Comparison of ENCODE assay signal across 12 cellular contexts in genomic region chr1:246690100-246690499, GRCh38. TPM values are rescaled to one million over a fixed set of nuclear protein-coding genes. Genes with fewer than 3 reads are reported as not detected.
A peak's percentile ranks its signal among the peaks of the same experiment; 100 is the strongest.
DNase-seq lines count a peak whose midpoint lies in the region; ATAC-seq, FAIRE-seq and TF ChIP-seq lines count a peak whose summit lies in the region.
"Had no signal": no experiment of that assay in that cellular context is flagged by ENCODE, and none has a peak within 500 bp of the region (broad histone marks: within the 10 kb centered on the region; RNA-seq: fewer than 3 reads in every experiment).

No MANE protein-coding gene starts in this region.

- CTCF ChIA-PET in A549 (lab: Yijun Ruan, JAX), result interaction anchor here (0.6 to 2.4 kb wide), 18 partner anchors 8 to 1309 kb away, joined by 3 to 17 read pairs (median 5); partner anchors contain the start of gene SCCPDH

- no peak overlapping the region for H3K27ac Mint-ChIP-seq in mesothelial cell of epicardium
- H3K27ac Mint-ChIP-seq: activated T-cell treated with anti-CD3 and anti-CD28 coated beads, Interleukin-2, amount 50 U/mL, for 72 hours; WTC11 had no signal

- no peak for TF ChIP-seq CTCF in A549 (IDR thresholded peaks at IDR 0.05)
- no peak for TF ChIP-seq CTCF in mesothelial cell of epicardium (IDR thresholded peaks at IDR 0.05; ENCODE audit: unreplicated experiment)
- no peak for TF ChIP-seq CTCF in spleen (IDR thresholded peaks at IDR 0.05 in 8 of 11, conservative IDR thresholded peaks at IDR 0.05 in 3 of 11)

- no peaks in the 10 kb centered on the region for H3K9me3 ChIP-seq in A549
- H3K9me3 ChIP-seq in spleen, result peaks cover 0 to 17% (median 5%) of the 10 kb centered on the region in 8 donors

- H3K27ac ChIP-seq in A549, result peak overlapping the region; percentile 51 to 70; a peak in 5 of 6 replicates
- H3K27ac ChIP-seq in spleen, result no peak overlapping the region
- H3K27ac ChIP-seq: brain microvascular endothelial cell had no signal

- POLR2A ChIA-PET in A549 (lab: Yijun Ruan, JAX), result no interaction called here

- intact Hi-C loops in spleen (cut with DNase I; ENCODE audit: low total_unique reads), result no loop called here

- H3K4me3 Mint-ChIP-seq in mesothelial cell of epicardium, result peak overlapping the region; percentile 51
- H3K4me3 Mint-ChIP-seq: WTC11 had no signal

- no peaks in the 10 kb centered on the region for H3K36me3 ChIP-seq in H7 (replicated peaks; ENCODE audit: control insufficient read depth, insufficient read depth, low read length)
- H3K36me3 ChIP-seq in spleen, result no peaks in the 10 kb centered on the region
- H3K36me3 ChIP-seq: brain microvascular endothelial cell had no signal

- H3K9me3 Mint-ChIP-seq in mesothelial cell of epicardium, result peaks cover 13% of the 10 kb centered on the region

- H3K4me3 ChIP-seq in A549 (peak overlapping the region; percentile 39; the same call in 2 of the 3 replicates), H7 (ENCODE audit: insufficient read depth, low read depth, low read length) (no peak overlapping the region), spleen (no peak overlapping the region)

- H3K27me3 ChIP-seq in H7 (ENCODE audit: control insufficient read depth, insufficient read depth, low read length) (no peaks in the 10 kb centered on the region), spleen (replicated peaks in 1 of 7) (peaks cover 0 to 5% (median 0%) of the 10 kb centered on the region in 7 donors)
- H3K27me3 ChIP-seq: brain microvascular endothelial cell had no signal

- ATAC-seq in A549, result peak in 1 of 2 experiments; percentile 34; a peak in 3 of 6 replicates
- ATAC-seq in GM18907 (IDR thresholded peaks at IDR 0.05; ENCODE audit: unreplicated experiment), result no peak

- TF ChIP-seq RAD21 in A549 (conservative IDR thresholded peaks at IDR 0.05 in 1 of 2, IDR thresholded peaks at IDR 0.05 in 1 of 2), result no peak

- FAIRE-seq in A549 (lab: Jason Lieb, UNC), result no peak
- FAIRE-seq: HTR-8/SVneo had no signal

- TF ChIP-seq EP300 in A549 (IDR thresholded peaks at IDR 0.05), result no peak

- H3K27me3 Mint-ChIP-seq in mesothelial cell of epicardium (ENCODE audit: low read depth), result no peaks in the 10 kb centered on the region

- H3K4me1 ChIP-seq in A549 (no peaks in the 10 kb centered on the region), spleen (peaks cover 0 to 10% (median 6%) of the 10 kb centered on the region in 6 donors)

- peaks cover 2% of the 10 kb centered on the region for H3K36me3 Mint-ChIP-seq in mesothelial cell of epicardium

- DNase-seq in A549 (ENCODE audit: low read depth in 1 of 2, low spot score in 1 of 2), result no peak
- DNase-seq in H7, result peak; percentile 34
- peak; percentile 5 for DNase-seq in T1000 (lab: John Stamatoyannopoulos, UW)
- no peak for DNase-seq in mesothelial cell of epicardium (ENCODE audit: low spot score in 2 of 2, unreplicated experiment in 2 of 2)
- DNase-seq in spleen, result no peak
- DNase-seq in NCI-H1436 (lab: John Stamatoyannopoulos, UW), result no peak
- no peak for DNase-seq in germinal center (ENCODE audit: low spot score)

- peak overlapping the region; percentile 90 for H3K4me2 ChIP-seq in A549

- no peaks in the 10 kb centered on the region for H3K4me1 Mint-ChIP-seq in mesothelial cell of epicardium
- H3K4me1 Mint-ChIP-seq: WTC11 had no signal

- WGBS in A549 (ENCODE audit: missing lambda C conversion rate), result 69% methylated on average over 12 of the region's 12 CpGs
- WGBS in spleen, 5 donors, result 83 to 91% (median 86%) methylated on average over 12 of the region's 12 CpGs

- TF ChIP-seq POLR2A in A549 (IDR thresholded peaks at IDR 0.05; ENCODE audit: low read length) (no peak), spleen (IDR thresholded peaks at IDR 0.05) (no peak)

TF ChIP-seq in A549, 52 proteins besides CTCF, POLR2A, EP300 and RAD21:
- no peak for TF ChIP-seq CBX8 (IDR thresholded peaks at IDR 0.05)
- no peak for TF ChIP-seq SREBF2 (IDR thresholded peaks at IDR 0.05)
- no peak for TF ChIP-seq NR3C1 (IDR thresholded peaks at IDR 0.05)
- no peak for TF ChIP-seq E2F6 (IDR thresholded peaks at IDR 0.05; ENCODE audit: borderline replicate concordance, low read depth)
- TF ChIP-seq POLR2AphosphoS2 (conservative IDR thresholded peaks at IDR 0.05; ENCODE audit: low read length), result no peak
- no peak for TF ChIP-seq JUN (IDR thresholded peaks at IDR 0.05)
- TF ChIP-seq TP53 (CRISPR knock-in tag; IDR thresholded peaks at IDR 0.05), result no peak
- TF ChIP-seq ESRRA (IDR thresholded peaks at IDR 0.05; ENCODE audit: borderline replicate concordance, low read length), result no peak
- TF ChIP-seq MAFK (IDR thresholded peaks at IDR 0.05; ENCODE audit: partially characterized antibody), result no peak

RNA-seq across cellular contexts. Expression of gene SCCPDH, which starts 34.1 kb away (rescaled TPM):
- polyA plus RNA-seq in A549 (2011; rRNA removed) (45.2 and 59.8 TPM in 2 replicates), A549 (2017; fragmentation: RNase III; extraction: RNeasy Plus Mini Kit Qiagen cat#74134 plus additional on column Dnase treatment) (49.3 to 50.0 TPM (median 49.3 TPM) in 3 replicates), spleen (10 to 100 TPM in 2 of 3 donors, 1 to 10 TPM in 1; 6.8 to 11.6 (median 10.3) TPM)
- polyA plus RNA-seq in A549 (2012; cell fraction: cytosol; rRNA removed), result 26.1 and 26.8 TPM in 2 replicates
- polyA plus RNA-seq in A549 (2012; cell fraction: nucleus; rRNA removed), result 12.6 and 15.4 TPM in 2 replicates
- 12.6 and 14.1 TPM in 2 replicates for polyA minus RNA-seq in A549 (2011; rRNA and poly(A)+ RNA removed)
- 11.1 and 12.2 TPM in 2 replicates for total RNA-seq in H7 (2014; rRNA removed; shearing (Covaris generic))
- total RNA-seq in mesothelial cell of epicardium (34.3 to 35.3 TPM (median 35.1 TPM) in 3 replicates), spleen (10 to 100 TPM in 6 of 7 donors, 1 to 10 TPM in 1; 9.3 to 15.8 (median 14.5) TPM)

Comparison
In these comparisons a context has a peak if more than half of its experiments do, and no peak if none do; other contexts are left out.
1. DNase-seq: peak in H7 (single experiment) and T1000 (single experiment); none in A549 (0 of 2), mesothelial cell of epicardium (0 of 2), spleen (single experiment), NCI-H1436 (single experiment) and germinal center (single experiment).
2. H3K27ac ChIP-seq: peak in A549 (2 of 2); none in spleen (0 of 8).